In genomic region chr2:96811916-96812315, GRCh38 we compare ENCODE assay signal across 1 cellular context.
TF ChIP-seq lines count a peak whose summit lies in the region.

No MANE protein-coding gene starts in this region.

TF ChIP-seq in HepG2, 621 proteins besides CTCF, POLR2A, EP300 and RAD21:
- TF ChIP-seq ZSCAN29 (CRISPR knock-in tag; conservative IDR thresholded peaks at IDR 0.05) (no peak), RBM39 (IDR thresholded peaks at IDR 0.05; ENCODE audit: low read depth, low read length, poor library complexity, severe bottlenecking) (no peak), TCF12 (IDR thresholded peaks at IDR 0.05) (no peak), TCF12 (CRISPR knock-in tag; IDR thresholded peaks at IDR 0.05) (no peak), KLF9 (CRISPR knock-in tag; IDR thresholded peaks at IDR 0.05; ENCODE audit: low read depth) (no peak), ZNF10 (CRISPR knock-in tag; IDR thresholded peaks at IDR 0.05; ENCODE audit: borderline replicate concordance, low read depth) (no peak), PITX1 (CRISPR knock-in tag; IDR thresholded peaks at IDR 0.05) (no peak), SRY (CRISPR knock-in tag; IDR thresholded peaks at IDR 0.05) (no peak), IKZF4 (CRISPR knock-in tag; IDR thresholded peaks at IDR 0.05; ENCODE audit: borderline replicate concordance, low read depth, not compliant biosample characterization) (no peak), ZNF780A (CRISPR knock-in tag; IDR thresholded peaks at IDR 0.05) (no peak), ZNF20 (CRISPR knock-in tag; IDR thresholded peaks at IDR 0.05) (no peak), ZNF280B (CRISPR knock-in tag; IDR thresholded peaks at IDR 0.05; ENCODE audit: borderline replicate concordance) (no peak), E2F1 (CRISPR knock-in tag; IDR thresholded peaks at IDR 0.05) (no peak)
TF ChIP-seq in HepG2: peak in this region for 0.
